In the genomic region with DNA sequence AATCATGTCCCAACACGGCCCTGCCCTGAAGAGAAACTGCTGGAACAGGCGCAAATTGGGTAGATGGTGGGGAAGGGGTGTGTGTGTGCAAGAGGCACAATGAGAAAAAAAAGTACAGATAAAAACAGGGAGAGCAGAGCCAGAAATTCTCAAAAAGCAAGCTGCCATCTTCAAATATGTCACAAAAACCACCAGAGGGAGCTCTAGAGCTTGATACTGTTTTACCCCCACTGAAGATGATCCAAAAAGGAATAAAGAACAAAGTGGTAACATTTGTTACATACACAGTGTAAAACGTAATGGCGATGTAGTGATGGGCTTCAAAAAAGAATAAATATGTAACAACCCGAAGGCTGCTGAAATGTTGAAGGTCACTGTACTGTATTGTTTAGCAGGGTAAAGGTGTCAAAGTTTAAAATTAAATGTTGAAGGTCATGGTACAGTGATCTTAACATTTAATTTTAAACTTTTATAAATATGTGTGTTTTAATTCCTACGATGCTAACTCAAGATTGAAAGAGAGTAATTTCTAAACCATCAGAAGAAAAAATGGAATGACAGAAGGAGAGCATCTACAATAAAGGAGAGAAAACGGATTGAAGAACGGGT, we compare ENCODE assay signal across 8 cellular contexts. TPM values are rescaled to one million over a fixed set of nuclear protein-coding genes. Genes with fewer than 3 reads are reported as not detected.
DNase-seq lines count a peak whose midpoint lies in the region; ATAC-seq, FAIRE-seq and TF ChIP-seq lines count a peak whose summit lies in the region.

No MANE protein-coding gene starts in this region.

- no peaks in the 10 kb centered on the region for H3K9me3 Mint-ChIP-seq in activated T-helper 2 cell treated with anti-CD3 and anti-CD28 coated beads, Interferon-gamma antibody, Interleukin-2, Interleukin-4, amounts not matched to agents 10 μg/mL and 5 μg/mL and 100 μg/mL, durations not matched to agents 14 hours and 24 hours and 36 hours

- TF ChIP-seq EP300 in A549 (IDR thresholded peaks at IDR 0.05) (no peak), suprapubic skin (IDR thresholded peaks at IDR 0.05) (no peak)

- TF ChIP-seq POLR2A in A549 (IDR thresholded peaks at IDR 0.05; ENCODE audit: low read length) (no peak), suprapubic skin (IDR thresholded peaks at IDR 0.05) (no peak)

- CTCF ChIA-PET in A549 (lab: Yijun Ruan, JAX) = interaction anchor here (0.6 to 17.4 kb wide), 30 partner anchors 8 to 398 kb away, joined by 3 to 251 read pairs (median 4); a partner anchor contains a TSS

- H3K36me3 ChIP-seq in right atrium auricular region (peaks cover 53% of the 10 kb centered on the region), suprapubic skin (peaks cover 52% of the 10 kb centered on the region)

- H3K4me3 ChIP-seq in A549 (no peak overlapping the region), right atrium auricular region (no peak overlapping the region), suprapubic skin (no peak overlapping the region)

- intact Hi-C loops in activated T-helper 2 cell treated with anti-CD3 and anti-CD28 coated beads, Interferon-gamma antibody, Interleukin-2, Interleukin-4, amounts not matched to agents 10 μg/mL and 5 μg/mL and 100 μg/mL, durations not matched to agents 14 hours and 24 hours and 36 hours (cut with micrococcal nuclease) = no loop called here

- DNase-seq in A549 (ENCODE audit: low read depth in 1 of 2, low spot score in 1 of 2) = peak; percentile 73 to 85
- peak; percentile 55 for DNase-seq in EH (ENCODE audit: low read depth)
- DNase-seq in NCI-H1092 (lab: John Stamatoyannopoulos, UW) = peak; percentile 9
- DNase-seq in activated T-helper 2 cell treated with anti-CD3 and anti-CD28 coated beads, Interferon-gamma antibody, Interleukin-2, Interleukin-4, amounts not matched to agents 10 μg/mL and 5 μg/mL and 100 μg/mL, durations not matched to agents 14 hours and 24 hours and 36 hours (ENCODE audit: low spot score) = no peak
- DNase-seq in right atrium auricular region (ENCODE audit: low spot score) = no peak
- no peak for DNase-seq in suprapubic skin (ENCODE audit: low spot score in 2 of 2)
- no peak for DNase-seq in putamen (ENCODE audit: low spot score)

- WGBS in A549 (ENCODE audit: missing lambda C conversion rate) = 44% methylated on average over 8 of the region's 8 CpGs
- WGBS in suprapubic skin = 68% methylated on average over 8 of the region's 8 CpGs

- no peak overlapping the region for H3K4me2 ChIP-seq in A549

- H3K27ac Mint-ChIP-seq in activated T-helper 2 cell treated with anti-CD3 and anti-CD28 coated beads, Interferon-gamma antibody, Interleukin-2, Interleukin-4, amounts not matched to agents 10 μg/mL and 5 μg/mL and 100 μg/mL, durations not matched to agents 14 hours and 24 hours and 36 hours = peak overlapping the region; percentile 3

- peak; percentile 47 to 54 for TF ChIP-seq RAD21 in A549 (conservative IDR thresholded peaks at IDR 0.05 in 1 of 2, IDR thresholded peaks at IDR 0.05 in 1 of 2)

- ATAC-seq in A549 (peak; percentile 73 to 78; a peak in 4 of 6 replicates), GM21367 (IDR thresholded peaks at IDR 0.05; ENCODE audit: unreplicated experiment) (no peak)

- no peaks in the 10 kb centered on the region for H3K9me3 ChIP-seq in A549
- H3K9me3 ChIP-seq in right atrium auricular region = no peaks in the 10 kb centered on the region
- H3K9me3 ChIP-seq in suprapubic skin = no peaks in the 10 kb centered on the region

- H3K27ac ChIP-seq in A549 (no peak overlapping the region), right atrium auricular region (no peak overlapping the region), suprapubic skin (no peak overlapping the region)

- H3K27me3 ChIP-seq in right atrium auricular region (no peaks in the 10 kb centered on the region), suprapubic skin (no peaks in the 10 kb centered on the region)

- H3K36me3 Mint-ChIP-seq in activated T-helper 2 cell treated with anti-CD3 and anti-CD28 coated beads, Interferon-gamma antibody, Interleukin-2, Interleukin-4, amounts not matched to agents 10 μg/mL and 5 μg/mL and 100 μg/mL, durations not matched to agents 14 hours and 24 hours and 36 hours (ENCODE audit: low read depth) = peaks cover 91% of the 10 kb centered on the region

- FAIRE-seq in A549 (lab: Jason Lieb, UNC) = peak; percentile 93

- POLR2A ChIA-PET in A549 (lab: Yijun Ruan, JAX) = interaction anchor here (0.8 to 1.6 kb wide), 3 partner anchors 11 to 435 kb away, joined by 3 to 4 read pairs (median 3); a partner anchor contains a TSS

- no peaks in the 10 kb centered on the region for H3K27me3 Mint-ChIP-seq in activated T-helper 2 cell treated with anti-CD3 and anti-CD28 coated beads, Interferon-gamma antibody, Interleukin-2, Interleukin-4, amounts not matched to agents 10 μg/mL and 5 μg/mL and 100 μg/mL, durations not matched to agents 14 hours and 24 hours and 36 hours (ENCODE audit: low read depth)

- H3K4me3 Mint-ChIP-seq in activated T-helper 2 cell treated with anti-CD3 and anti-CD28 coated beads, Interferon-gamma antibody, Interleukin-2, Interleukin-4, amounts not matched to agents 10 μg/mL and 5 μg/mL and 100 μg/mL, durations not matched to agents 14 hours and 24 hours and 36 hours (ENCODE audit: low read depth) = no peak overlapping the region

- H3K4me1 Mint-ChIP-seq in activated T-helper 2 cell treated with anti-CD3 and anti-CD28 coated beads, Interferon-gamma antibody, Interleukin-2, Interleukin-4, amounts not matched to agents 10 μg/mL and 5 μg/mL and 100 μg/mL, durations not matched to agents 14 hours and 24 hours and 36 hours (ENCODE audit: low read depth) = peaks cover 45% of the 10 kb centered on the region

- TF ChIP-seq CTCF in A549 (IDR thresholded peaks at IDR 0.05) (peak; percentile 89), right atrium auricular region (IDR thresholded peaks at IDR 0.05) (peak; percentile 38 to 69), suprapubic skin (IDR thresholded peaks at IDR 0.05) (peak; percentile 36 to 61)

- H3K4me1 ChIP-seq in A549 = peaks cover 19% of the 10 kb centered on the region
- H3K4me1 ChIP-seq in right atrium auricular region = peaks cover 0 to 22% of the 10 kb centered on the region in 2 donors
- peaks cover 26% of the 10 kb centered on the region for H3K4me1 ChIP-seq in suprapubic skin

TF ChIP-seq in A549, 52 proteins besides CTCF, POLR2A, EP300 and RAD21 (continues in another document):
- no peak for TF ChIP-seq KDM1A (IDR thresholded peaks at IDR 0.05; ENCODE audit: low read depth)
- no peak for TF ChIP-seq HDAC2 (IDR thresholded peaks at IDR 0.05)
- TF ChIP-seq BHLHE40 (IDR thresholded peaks at IDR 0.05; ENCODE audit: low read depth, low read length) = no peak
- 0 out of 2 replicates have a peak, but pooled peaks have one; percentile 20 for TF ChIP-seq TP53 (CRISPR knock-in tag; IDR thresholded peaks at IDR 0.05)
- TF ChIP-seq CBX2 (IDR thresholded peaks at IDR 0.05; ENCODE audit: borderline replicate concordance, low read depth) = no peak
- TF ChIP-seq SMC3 (IDR thresholded peaks at IDR 0.05) = peak; percentile 63
- TF ChIP-seq, protein P1, sequence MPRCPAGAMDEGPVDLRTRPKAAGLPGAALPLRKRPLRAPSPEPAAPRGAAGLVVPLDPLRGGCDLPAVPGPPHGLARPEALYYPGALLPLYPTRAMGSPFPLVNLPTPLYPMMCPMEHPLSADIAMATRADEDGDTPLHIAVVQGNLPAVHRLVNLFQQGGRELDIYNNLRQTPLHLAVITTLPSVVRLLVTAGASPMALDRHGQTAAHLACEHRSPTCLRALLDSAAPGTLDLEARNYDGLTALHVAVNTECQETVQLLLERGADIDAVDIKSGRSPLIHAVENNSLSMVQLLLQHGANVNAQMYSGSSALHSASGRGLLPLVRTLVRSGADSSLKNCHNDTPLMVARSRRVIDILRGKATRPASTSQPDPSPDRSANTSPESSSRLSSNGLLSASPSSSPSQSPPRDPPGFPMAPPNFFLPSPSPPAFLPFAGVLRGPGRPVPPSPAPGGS (IDR thresholded peaks at IDR 0.05) = no peak
- TF ChIP-seq RFX5 (IDR thresholded peaks at IDR 0.05) = no peak

RNA-seq across cellular contexts. Expression of a gene that starts 6.0 kb away (rescaled TPM):
- polyA plus RNA-seq in A549 (2011; rRNA removed) (127 and 177 TPM in 2 replicates), A549 (2017; fragmentation: RNase III; extraction: RNeasy Plus Mini Kit Qiagen cat#74134 plus additional on column Dnase treatment) (137 to 142 TPM (median 140 TPM) in 3 replicates)
- polyA plus RNA-seq in A549 (2012; cell fraction: cytosol; rRNA removed) = 108 and 131 TPM in 2 replicates
- 70.6 and 116 TPM in 2 replicates for polyA plus RNA-seq in A549 (2012; cell fraction: nucleus; rRNA removed)
- polyA minus RNA-seq in A549 (2011; rRNA and poly(A)+ RNA removed) = 23.9 and 24.0 TPM in 2 replicates
- 189 and 197 TPM in 2 replicates for total RNA-seq in activated T-helper 2 cell treated with anti-CD3 and anti-CD28 coated beads, Interferon-gamma antibody, Interleukin-2, Interleukin-4, amounts not matched to agents 10 μg/mL and 5 μg/mL and 100 μg/mL, durations not matched to agents 14 hours and 24 hours and 36 hours
- total RNA-seq in right atrium auricular region (10 to 100 TPM; 21.4 to 24.9 TPM), suprapubic skin (100 to 1,000 TPM in 1 of 4 donors, 10 to 100 TPM in 3; 43.1 to 122 (median 48.2) TPM)

RNA-seq across cellular contexts. Expression of a gene that starts 11.7 kb away (rescaled TPM):
- polyA plus RNA-seq in A549 (2011; rRNA removed) (128 and 184 TPM in 2 replicates), A549 (2017; fragmentation: RNase III; extraction: RNeasy Plus Mini Kit Qiagen cat#74134 plus additional on column Dnase treatment) (90.2 to 97.9 TPM (median 93.9 TPM) in 3 replicates)
- polyA plus RNA-seq in A549 (2012; cell fraction: cytosol; rRNA removed) = 111 and 113 TPM in 2 replicates
- 79.1 and 85.8 TPM in 2 replicates for polyA plus RNA-seq in A549 (2012; cell fraction: nucleus; rRNA removed)
- 43.3 and 43.9 TPM in 2 replicates for polyA minus RNA-seq in A549 (2011; rRNA and poly(A)+ RNA removed)
- total RNA-seq in activated T-helper 2 cell treated with anti-CD3 and anti-CD28 coated beads, Interferon-gamma antibody, Interleukin-2, Interleukin-4, amounts not matched to agents 10 μg/mL and 5 μg/mL and 100 μg/mL, durations not matched to agents 14 hours and 24 hours and 36 hours = 39.2 and 40.5 TPM in 2 replicates
- total RNA-seq in right atrium auricular region (10 to 100 TPM; 52.4 to 60.6 TPM), suprapubic skin (10 to 100 TPM; 39.8 to 88.3 (median 50.2) TPM)

RNA-seq across cellular contexts. Expression of a gene that starts 37.2 kb away (rescaled TPM):
- polyA plus RNA-seq in A549 (2011; rRNA removed) (27.9 and 28.1 TPM in 2 replicates), A549 (2017; fragmentation: RNase III; extraction: RNeasy Plus Mini Kit Qiagen cat#74134 plus additional on column Dnase treatment) (16.0 to 17.7 TPM (median 17.4 TPM) in 3 replicates)
- polyA plus RNA-seq in A549 (2012; cell fraction: cytosol; rRNA removed) = 11.2 and 13.5 TPM in 2 replicates
- 4.6 and 8.0 TPM in 2 replicates for polyA plus RNA-seq in A549 (2012; cell fraction: nucleus; rRNA removed)
- 22.0 and 23.6 TPM in 2 replicates for polyA minus RNA-seq in A549 (2011; rRNA and poly(A)+ RNA removed)
- 50.5 and 52.2 TPM in 2 replicates for total RNA-seq in activated T-helper 2 cell treated with anti-CD3 and anti-CD28 coated beads, Interferon-gamma antibody, Interleukin-2, Interleukin-4, amounts not matched to agents 10 μg/mL and 5 μg/mL and 100 μg/mL, durations not matched to agents 14 hours and 24 hours and 36 hours
- total RNA-seq in right atrium auricular region (10 to 100 TPM; 23.1 to 26.1 TPM), suprapubic skin (10 to 100 TPM; 29.7 to 39.6 (median 30.5) TPM)

Comparison
In these comparisons a context has a peak if more than half of its experiments do, and no peak if none do; other contexts are left out.
1. DNase-seq: peak in A549 (2 of 2), EH (single experiment) and NCI-H1092 (single experiment); none in activated T-helper 2 cell treated with anti-CD3 and anti-CD28 coated beads, Interferon-gamma antibody, Interleukin-2, Interleukin-4, amounts not matched to agents 10 μg/mL and 5 μg/mL and 100 μg/mL, durations not matched to agents 14 hours and 24 hours and 36 hours (single experiment), right atrium auricular region (single experiment), suprapubic skin (0 of 2) and putamen (single experiment).
2. Peak in every context shown above with its lines, with median percentiles within 50 percentile points of each other: CTCF ChIP-seq.